Comparison of ENCODE assay signal across 8 cellular contexts in the genomic region with DNA sequence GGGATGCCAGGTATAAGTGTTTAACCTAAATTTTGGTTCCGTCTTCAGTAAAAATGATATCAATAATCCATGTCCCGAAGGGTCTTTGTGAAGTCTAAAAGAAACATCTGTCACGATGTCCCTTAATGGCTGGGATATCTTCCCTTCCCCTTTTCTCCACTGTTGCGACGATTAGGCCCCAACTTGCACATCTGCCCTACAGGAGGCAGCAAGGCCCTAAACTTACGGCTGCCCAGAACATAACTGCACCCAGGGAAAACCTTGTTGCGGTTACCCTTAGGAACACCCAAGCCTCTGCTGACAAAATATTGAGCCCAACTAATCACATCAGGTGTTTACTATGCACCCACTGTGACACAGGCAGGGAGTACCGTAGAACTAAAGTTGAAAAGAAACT. TPM values are rescaled to one million over a fixed set of nuclear protein-coding genes. Genes with fewer than 3 reads are reported as not detected.
DNase-seq lines count a peak whose midpoint lies in the region; ATAC-seq and TF ChIP-seq lines count a peak whose summit lies in the region.

No MANE protein-coding gene starts in this region.

- H3K9me3 ChIP-seq in KOPT-K1 (ENCODE audit: insufficient read depth, low read length, poor library complexity, severe bottlenecking) (no peaks in the 10 kb centered on the region), tibial artery (no peaks in the 10 kb centered on the region), aorta (ENCODE audit: control insufficient read depth, low read length) (no peaks in the 10 kb centered on the region)

- intact Hi-C loops in MCF 10A (cut with micrococcal nuclease) = loop anchor here (1.0 to 5.0 kb wide), 3 partner anchors 49 to 91 kb away; no protein-coding TSS in a partner anchor
- intact Hi-C loops in lower leg skin (cut with DNase I; ENCODE audit: low total_unique reads) = no loop called here
- intact Hi-C loops in tibial artery (cut with DNase I; ENCODE audit: low total_unique reads) = loop anchor here (10.0 kb wide), 2 partner anchors 73 to 513 kb away; no protein-coding TSS in a partner anchor
- intact Hi-C loops in aorta (cut with DNase I) = loop anchor here (2.0 to 5.0 kb wide), 3 partner anchors 36 to 91 kb away; no protein-coding TSS in a partner anchor

- WGBS in lower leg skin, 2 donors = 44 to 46% methylated on average over 8 of the region's 8 CpGs
- 63% methylated on average over 8 of the region's 8 CpGs for WGBS in aorta, 2 donors

- TSS peak; percentile 81 for BruUV-seq in MCF 10A (replicated peaks; lab: Mats Ljungman, UMichigan)

- H3K36me3 ChIP-seq in KOPT-K1 (ENCODE audit: insufficient read depth, low read length) = no peaks in the 10 kb centered on the region
- H3K36me3 ChIP-seq in tibial artery = no peaks in the 10 kb centered on the region
- no peaks in the 10 kb centered on the region for H3K36me3 ChIP-seq in aorta (ENCODE audit: control insufficient read depth in 1 of 2, insufficient read depth in 2 of 2, low read length in 1 of 2)

- ATAC-seq in aorta (ENCODE audit: low FRiP score) = no peak

- H3K4me1 Mint-ChIP-seq in MCF 10A (ENCODE audit: insufficient read depth, unreplicated experiment) = peaks cover 31% of the 10 kb centered on the region

- no peak for TF ChIP-seq CTCF in MCF 10A (IDR thresholded peaks at IDR 0.05; ENCODE audit: unreplicated experiment)
- no peak for TF ChIP-seq CTCF in lower leg skin (IDR thresholded peaks at IDR 0.05)
- no peak for TF ChIP-seq CTCF in tibial artery (IDR thresholded peaks at IDR 0.05)

- peak overlapping the region; percentile 86 for H3K4me3 ChIP-seq in lower leg skin (ENCODE audit: low read depth, poor library complexity, severe bottlenecking)
- peak overlapping the region; percentile 78 to 87 for H3K4me3 ChIP-seq in tibial artery
- H3K4me3 ChIP-seq in aorta (ENCODE audit: low read length in 2 of 2) = no peak overlapping the region

- DNase-seq in DMS79 treated with DMSO at 0.1 percent for 48 hours (lab: John Stamatoyannopoulos, UW) = peak; percentile 80
- peak; percentile 8 for DNase-seq in SIG-M5 (lab: John Stamatoyannopoulos, UW)
- peak; percentile 45 for DNase-seq in MCF 10A (ENCODE audit: unreplicated experiment)
- DNase-seq in lower leg skin (ENCODE audit: low spot score in 2 of 2) = no peak
- DNase-seq in tibial artery = no peak
- DNase-seq in T1000 (lab: John Stamatoyannopoulos, UW) = no peak
- DNase-seq in aorta = no peak

- no peaks in the 10 kb centered on the region for H3K36me3 Mint-ChIP-seq in MCF 10A (ENCODE audit: insufficient read depth, unreplicated experiment)

- POLR2A ChIA-PET in MCF 10A (lab: Yijun Ruan, JAX) = interaction anchor here (2.2 kb wide), 1 partner anchor 14 kb away, joined by 12 read pairs; no protein-coding TSS in a partner anchor

- CTCF ChIA-PET in MCF 10A (lab: Yijun Ruan, JAX) = no interaction called here

- H3K4me1 ChIP-seq in tibial artery (peaks cover 0 to 36% (median 14%) of the 10 kb centered on the region in 4 donors), aorta (ENCODE audit: control insufficient read depth in 1 of 2, insufficient read depth in 2 of 2, low read length in 2 of 2) (peaks cover 0 to 3% of the 10 kb centered on the region in 2 donors)

- peak overlapping the region; percentile 86 for H3K4me3 Mint-ChIP-seq in MCF 10A (ENCODE audit: unreplicated experiment)

- TF ChIP-seq POLR2A in lower leg skin (IDR thresholded peaks at IDR 0.05) = no peak

- no peaks in the 10 kb centered on the region for H3K27me3 Mint-ChIP-seq in MCF 10A (ENCODE audit: insufficient read depth, unreplicated experiment)

- peak overlapping the region; percentile 91 for H3K27ac Mint-ChIP-seq in MCF 10A (ENCODE audit: low read depth, unreplicated experiment)

- H3K27me3 ChIP-seq in tibial artery = no peaks in the 10 kb centered on the region
- no peaks in the 10 kb centered on the region for H3K27me3 ChIP-seq in aorta (ENCODE audit: control insufficient read depth in 1 of 2, insufficient read depth in 2 of 2, low read length in 1 of 2)

- H3K27ac ChIP-seq in KOPT-K1 (ENCODE audit: low read depth, low read length, poor library complexity, severe bottlenecking) (peak overlapping the region; percentile 92), tibial artery (peak overlapping the region; percentile 87 to 95), aorta (ENCODE audit: low read depth in 1 of 2, low read length in 2 of 2) (no peak overlapping the region)

- H3K9me3 Mint-ChIP-seq in MCF 10A (ENCODE audit: unreplicated experiment) = no peaks in the 10 kb centered on the region

RNA-seq across cellular contexts. Expression of gene SMAD2, which starts 1.2 kb away (rescaled TPM):
- total RNA-seq in MCF 10A (2022) (148 and 167 TPM in 2 replicates), lower leg skin (100 to 1,000 TPM in 1 of 4 donors, 10 to 100 TPM in 3; 54.5 to 105 (median 83.6) TPM), aorta (100 to 1,000 TPM; 120 to 137 TPM)
- polyA plus RNA-seq in aorta = 10 to 100 TPM; 45.4 to 87.7 TPM

Comparison
In these comparisons a context has a peak if more than half of its experiments do, and no peak if none do; other contexts are left out.
1. DNase-seq: peak in DMS79 treated with DMSO at 0.1 percent for 48 hours (single experiment), SIG-M5 (single experiment) and MCF 10A (single experiment); none in lower leg skin (0 of 2), tibial artery (0 of 2), T1000 (single experiment) and aorta (0 of 2).
2. H3K27ac ChIP-seq: peak in KOPT-K1 (single experiment) and tibial artery (2 of 2); none in aorta (0 of 2).
3. H3K4me3 ChIP-seq: peak in lower leg skin (single experiment) and tibial artery (2 of 2); none in aorta (0 of 2).